Comparison of ENCODE assay signal across 8 cellular contexts in genomic region chr20:1802385-1803215, GRCh38.
DNase-seq lines count a peak whose midpoint lies in the region; ATAC-seq and TF ChIP-seq lines count a peak whose summit lies in the region.

No MANE protein-coding gene starts in this region.

- H3K4me1 ChIP-seq in fibroblast of lung (ENCODE audit: control insufficient read depth, extremely low read depth, insufficient read depth, low read length) (peaks cover 4% of the 10 kb centered on the region), muscle layer of duodenum (ENCODE audit: control insufficient read depth in 1 of 2, insufficient read depth in 2 of 2, low read length in 2 of 2) (peaks cover 0 to 9% of the 10 kb centered on the region in 2 donors), testis (no peaks in the 10 kb centered on the region)

- TF ChIP-seq CTCF in activated CD8-positive, alpha-beta T cell treated with anti-CD3 and anti-CD28 coated beads for 36 hours (IDR thresholded peaks at IDR 0.05), result peak; percentile 68
- TF ChIP-seq CTCF in fibroblast of lung (conservative IDR thresholded peaks at IDR 0.05 in 1 of 2, IDR thresholded peaks at IDR 0.05 in 1 of 2; ENCODE audit: low read depth in 1 of 2, low read length in 2 of 2) (peak; percentile 45 to 65), testis (IDR thresholded peaks at IDR 0.05) (peak in 2 of 3 experiments; percentile 29 to 34)

- TF ChIP-seq POLR2A in testis (IDR thresholded peaks at IDR 0.05), result no peak

- H3K36me3 Mint-ChIP-seq in activated naive CD4-positive, alpha-beta T cell treated with anti-CD3 and anti-CD28 coated beads for 36 hours (ENCODE audit: low read depth), result no peaks in the 10 kb centered on the region
- H3K36me3 Mint-ChIP-seq in activated CD8-positive, alpha-beta T cell treated with anti-CD3 and anti-CD28 coated beads for 36 hours (ENCODE audit: low read depth), result no peaks in the 10 kb centered on the region

- H3K27ac ChIP-seq in fibroblast of lung (ENCODE audit: insufficient read depth, low read length), result no peak overlapping the region
- H3K27ac ChIP-seq in muscle layer of duodenum (ENCODE audit: low read length), result peak overlapping the region; percentile 26
- peak overlapping the region in 1 of 2 donors; percentile 72 for H3K27ac ChIP-seq in testis

- peaks cover 43% of the 10 kb centered on the region for H3K27me3 Mint-ChIP-seq in activated naive CD4-positive, alpha-beta T cell treated with anti-CD3 and anti-CD28 coated beads for 36 hours (ENCODE audit: low read depth)
- peaks cover 50% of the 10 kb centered on the region for H3K27me3 Mint-ChIP-seq in activated CD8-positive, alpha-beta T cell treated with anti-CD3 and anti-CD28 coated beads for 36 hours

- no peaks in the 10 kb centered on the region for H4K20me1 ChIP-seq in fibroblast of lung (ENCODE audit: control insufficient read depth, extremely low read depth, insufficient read depth, low read length)

- peak overlapping the region; percentile 82 for H3K4me2 ChIP-seq in fibroblast of lung (ENCODE audit: extremely low read depth, insufficient read depth, low read length)

- H3K9ac ChIP-seq in fibroblast of lung (ENCODE audit: insufficient read depth, low read length), result peak overlapping the region; percentile 35

- WGBS in testis, 2 donors, result 1% methylated on average over 39 to 42 of the region's 42 CpGs

- peak; percentile 71 for DNase-seq in activated naive CD4-positive, alpha-beta T cell treated with anti-CD3 and anti-CD28 coated beads for 36 hours
- no peak for DNase-seq in activated naive CD4-positive, alpha-beta T cell treated with Interleukin-2 at 50 U/mL for 16 hours
- DNase-seq in NCI-H1092 treated with DMSO at 0.1 percent for 48 hours (lab: John Stamatoyannopoulos, UW) (peak; percentile 27), fibroblast of lung (ENCODE audit: low read depth in 2 of 2) (peak; percentile 70), testis (peak; percentile 70)
- peak; percentile 66 for DNase-seq in activated CD8-positive, alpha-beta T cell treated with anti-CD3 and anti-CD28 coated beads for 36 hours

- H3K9me3 ChIP-seq in fibroblast of lung (ENCODE audit: control insufficient read depth, insufficient read depth, low read depth, low read length) (no peaks in the 10 kb centered on the region), muscle layer of duodenum (ENCODE audit: control insufficient read depth in 1 of 2, low read length in 2 of 2) (no peaks in the 10 kb centered on the region), testis (no peaks in the 10 kb centered on the region)

- no peak overlapping the region for H3K27ac Mint-ChIP-seq in activated naive CD4-positive, alpha-beta T cell treated with anti-CD3 and anti-CD28 coated beads for 36 hours
- no peak overlapping the region for H3K27ac Mint-ChIP-seq in activated CD8-positive, alpha-beta T cell treated with anti-CD3 and anti-CD28 coated beads for 36 hours

- no peaks in the 10 kb centered on the region for H3K79me2 ChIP-seq in fibroblast of lung (ENCODE audit: control insufficient read depth, insufficient read depth, low read length)

- POLR2A ChIA-PET in activated CD8-positive, alpha-beta T cell treated with anti-CD3 and anti-CD28 coated beads for 36 hours (lab: Charles Lee), result interaction anchor here (0.7 kb wide), 1 partner anchor 655 kb away, joined by 4 read pairs; no protein-coding TSS in a partner anchor

- no peaks in the 10 kb centered on the region for H3K27me3 ChIP-seq in fibroblast of lung (ENCODE audit: control insufficient read depth, insufficient read depth, low read length)
- H3K27me3 ChIP-seq in muscle layer of duodenum (ENCODE audit: low read depth, low read length), result no peaks in the 10 kb centered on the region
- no peaks in the 10 kb centered on the region for H3K27me3 ChIP-seq in testis

- H3K4me1 Mint-ChIP-seq in activated naive CD4-positive, alpha-beta T cell treated with anti-CD3 and anti-CD28 coated beads for 36 hours (ENCODE audit: low read depth), result peaks cover 8% of the 10 kb centered on the region
- peaks cover 6% of the 10 kb centered on the region for H3K4me1 Mint-ChIP-seq in activated CD8-positive, alpha-beta T cell treated with anti-CD3 and anti-CD28 coated beads for 36 hours (ENCODE audit: low read depth)

- ATAC-seq in activated CD8-positive, alpha-beta T cell treated with anti-CD3 and anti-CD28 coated beads for 36 hours, result peak; percentile 87
- ATAC-seq in GM18520 (IDR thresholded peaks at IDR 0.05; ENCODE audit: unreplicated experiment), result no peak

- no peaks in the 10 kb centered on the region for H3K36me3 ChIP-seq in fibroblast of lung (ENCODE audit: control insufficient read depth, insufficient read depth, low read length)
- H3K36me3 ChIP-seq in muscle layer of duodenum (ENCODE audit: control insufficient read depth in 1 of 2, insufficient read depth in 2 of 2, low read length in 2 of 2), result no peaks in the 10 kb centered on the region
- no peaks in the 10 kb centered on the region for H3K36me3 ChIP-seq in testis (ENCODE audit: low read depth, missing control alignments)

- intact Hi-C loops in activated naive CD4-positive, alpha-beta T cell treated with anti-CD3 and anti-CD28 coated beads for 36 hours (cut with micrococcal nuclease), result loop anchor here (1.0 to 5.0 kb wide), 7 partner anchors 40 to 545 kb away; no protein-coding TSS in a partner anchor
- intact Hi-C loops in activated CD8-positive, alpha-beta T cell treated with anti-CD3 and anti-CD28 coated beads for 36 hours (cut with micrococcal nuclease), result loop anchor here (10.0 kb wide), 1 partner anchor 292 kb away; no protein-coding TSS in a partner anchor
- intact Hi-C loops in testis (cut with DNase I; ENCODE audit: low total_unique reads), result no loop called here

- peak overlapping the region; percentile 32 to 60 (median 52) for H3K4me3 ChIP-seq in fibroblast of lung (replicated peaks in 1 of 4; ENCODE audit: control extremely low read depth in 1 of 4, insufficient read depth in 1 of 4, low read depth in 3 of 4, low read length in 4 of 4)
- peak overlapping the region; percentile 62 to 80 for H3K4me3 ChIP-seq in muscle layer of duodenum (ENCODE audit: low read depth in 1 of 2, low read length in 2 of 2)
- H3K4me3 ChIP-seq in testis, result peak overlapping the region; percentile 58 to 59

- CTCF ChIA-PET in activated naive CD4-positive, alpha-beta T cell treated with anti-CD3 and anti-CD28 coated beads for 36 hours (lab: Charles Lee), result interaction anchor here (0.6 to 2.2 kb wide), 16 partner anchors 9 to 337 kb away, joined by 3 to 12 read pairs (median 4); no protein-coding TSS in a partner anchor
- CTCF ChIA-PET in activated CD8-positive, alpha-beta T cell treated with anti-CD3 and anti-CD28 coated beads for 36 hours (lab: Charles Lee), result interaction anchor here (0.6 to 6.1 kb wide), 25 partner anchors 9 to 405 kb away, joined by 3 to 25 read pairs (median 4); no protein-coding TSS in a partner anchor

- H3K9me3 Mint-ChIP-seq in activated naive CD4-positive, alpha-beta T cell treated with anti-CD3 and anti-CD28 coated beads for 36 hours, result no peaks in the 10 kb centered on the region
- H3K9me3 Mint-ChIP-seq in activated CD8-positive, alpha-beta T cell treated with anti-CD3 and anti-CD28 coated beads for 36 hours, result no peaks in the 10 kb centered on the region

- H2AFZ ChIP-seq in fibroblast of lung (ENCODE audit: low read length), result peak overlapping the region; percentile 62

- H3K4me3 Mint-ChIP-seq in activated naive CD4-positive, alpha-beta T cell treated with anti-CD3 and anti-CD28 coated beads for 36 hours, result peak overlapping the region; percentile 64
- peak overlapping the region; percentile 53 for H3K4me3 Mint-ChIP-seq in activated CD8-positive, alpha-beta T cell treated with anti-CD3 and anti-CD28 coated beads for 36 hours
